ENCODE assay signal across 24 cellular contexts in the genomic region with DNA sequence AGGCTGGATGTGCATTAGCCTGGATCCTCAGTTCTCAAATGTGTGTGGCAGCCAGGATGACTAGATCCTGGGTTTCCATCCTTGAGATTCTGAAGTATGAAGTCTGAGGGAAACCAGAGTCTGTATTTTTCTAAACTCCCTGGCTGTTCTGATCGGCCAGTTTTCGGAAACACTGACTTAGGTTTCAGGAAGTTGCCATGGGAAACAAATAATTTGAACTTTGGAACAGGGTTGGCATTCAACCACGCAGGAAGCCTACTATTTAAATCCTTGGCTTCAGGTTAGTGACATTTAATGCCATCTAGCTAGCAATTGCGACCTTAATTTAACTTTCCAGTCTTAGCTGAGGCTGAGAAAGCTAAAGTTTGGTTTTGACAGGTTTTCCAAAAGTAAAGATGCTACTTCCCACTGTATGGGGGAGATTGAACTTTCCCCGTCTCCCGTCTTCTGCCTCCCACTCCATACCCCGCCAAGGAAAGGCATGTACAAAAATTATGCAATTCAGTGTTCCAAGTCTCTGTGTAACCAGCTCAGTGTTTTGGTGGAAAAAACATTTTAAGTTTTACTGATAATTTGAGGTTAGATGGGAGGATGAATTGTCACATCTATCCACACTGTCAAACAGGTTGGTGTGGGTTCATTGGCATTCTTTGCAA.
A peak's percentile ranks its signal among the peaks of the same experiment; 100 is the strongest.
DNase-seq lines count a peak whose midpoint lies in the region; ATAC-seq and TF ChIP-seq lines count a peak whose summit lies in the region.
"Had no signal": no experiment of that assay in that cellular context is flagged by ENCODE, and none has a peak within 500 bp of the region (broad histone marks: within the 10 kb centered on the region; RNA-seq: fewer than 3 reads in every experiment).

No MANE protein-coding gene starts in this region.

- no peak overlapping the region for H3K4me3 ChIP-seq in skeletal muscle satellite cell (ENCODE audit: low read length)
- H3K4me3 ChIP-seq: SJSA1, uterus had no signal

- H3K27me3 Mint-ChIP-seq in T-cell: peaks cover 5 to 7% of the 10 kb centered on the region in 2 donors
- H3K27me3 Mint-ChIP-seq in CD4-positive, alpha-beta T cell: peaks cover 9% of the 10 kb centered on the region

- H3K36me3 ChIP-seq in skeletal muscle satellite cell (ENCODE audit: insufficient read depth, low read length): no peaks in the 10 kb centered on the region
- H3K36me3 ChIP-seq: SJSA1, uterus had no signal

- DNase-seq in caudate nucleus (lab: John Stamatoyannopoulos, UW): peak in 33 of 61 donors; percentile 3 to 84 (median 21)
- peak in 34 of 42 donors; percentile 8 to 81 (median 53) for DNase-seq in head of caudate nucleus
- peak; percentile 35 to 56 for DNase-seq in lung microvascular endothelial cell (ENCODE audit: low read depth in 2 of 2)
- no peak for DNase-seq in T-cell
- no peak for DNase-seq in AG20443 (ENCODE audit: low spot score)
- no peak for DNase-seq in activated CD4-positive, alpha-beta T cell treated with anti-CD3 and anti-CD28 coated beads, Interleukin-2, amount 50 U/mL, for 48 hours
- DNase-seq in CD4-positive, alpha-beta T cell: no peak
- DNase-seq: activated CD4-positive, alpha-beta memory T cell treated with anti-CD3 and anti-CD28 coated beads for 36 hours; activated CD8-positive, alpha-beta memory T cell treated with anti-CD3 and anti-CD28 coated beads, Interleukin-2, amount 50 U/mL, for 4 hours; anterior cingulate cortex; Calu3; DND-41; glutamatergic neuron; NCI-H1436; NCI-H345; NCI-H774; stimulated activated naive B cell treated with anti-CD40 and anti-IgM and Interleukin-4, amounts not matched to agents 10 μg/mL and 1 μg/mL and 100 μg/mL, for 72 hours; uterus had no signal

- no peaks in the 10 kb centered on the region for H3K4me1 ChIP-seq in skeletal muscle satellite cell (ENCODE audit: control insufficient read depth, insufficient read depth, low read length)
- H3K4me1 ChIP-seq: SJSA1, uterus had no signal

- no peaks in the 10 kb centered on the region for H3K4me1 Mint-ChIP-seq in T-cell
- H3K4me1 Mint-ChIP-seq in CD4-positive, alpha-beta T cell (ENCODE audit: low read depth): no peaks in the 10 kb centered on the region
- H3K4me1 Mint-ChIP-seq: stimulated activated naive B cell treated with anti-CD40 and anti-IgM and Interleukin-4, amounts not matched to agents 10 μg/mL and 1 μg/mL and 100 μg/mL, for 72 hours had no signal

- no peak overlapping the region for H3K27ac ChIP-seq in caudate nucleus (ENCODE audit: low read depth, low read length)
- H3K27ac ChIP-seq in CD4-positive, alpha-beta T cell (ENCODE audit: low read depth, low read length): no peak overlapping the region
- H3K27ac ChIP-seq: C4-2B, KMS-11, SJSA1, uterus had no signal

- peaks cover 0 to 5% (median 0%) of the 10 kb centered on the region in 3 donors for H3K9me3 Mint-ChIP-seq in T-cell
- peaks cover 7% of the 10 kb centered on the region for H3K9me3 Mint-ChIP-seq in CD4-positive, alpha-beta T cell
- H3K9me3 Mint-ChIP-seq: activated CD4-positive, alpha-beta memory T cell treated with anti-CD3 and anti-CD28 coated beads for 36 hours had no signal

- ATAC-seq in T-cell (replicated peaks in 1 of 4): no peak
- no peak for ATAC-seq in CD4-positive, alpha-beta T cell (ENCODE audit: poor library complexity)
- ATAC-seq: activated CD4-positive, CD25-positive, alpha-beta regulatory T cell treated with anti-CD3 and anti-CD28 coated beads, Interleukin-2, amount 50 U/mL, for 24 hours; activated naive CD4-positive, alpha-beta T cell treated with anti-CD3 and anti-CD28 coated beads, Interleukin-2, amount 50 U/mL, for 72 hours; stimulated activated naive B cell treated with anti-CD40 and anti-IgM and Interleukin-4, amounts not matched to agents 10 μg/mL and 1 μg/mL and 100 μg/mL, for 72 hours had no signal

- TF ChIP-seq CTCF in CD4-positive, alpha-beta T cell (IDR thresholded peaks at IDR 0.05): no peak

- CTCF ChIA-PET in T-cell (lab: Charles Lee): no interaction called here
- CTCF ChIA-PET in CD4-positive, alpha-beta T cell (lab: Charles Lee): interaction anchor here (0.6 kb wide), 2 partner anchors 10 to 18 kb away, joined by 3 to 4 read pairs; no protein-coding TSS in a partner anchor

- intact Hi-C loops in head of caudate nucleus (cut with DNase I): no loop called here
- intact Hi-C loops in CD4-positive, alpha-beta T cell (cut with DNase I, micrococcal nuclease): no loop called here

- no peaks in the 10 kb centered on the region for H3K27me3 ChIP-seq in skeletal muscle satellite cell (ENCODE audit: control insufficient read depth, insufficient read depth, low read length)
- H3K27me3 ChIP-seq in CD4-positive, alpha-beta T cell (ENCODE audit: control insufficient read depth, insufficient read depth, low read length): no peaks in the 10 kb centered on the region
- H3K27me3 ChIP-seq: SJSA1, uterus had no signal

- peak overlapping the region; percentile 23 for H3K4me2 ChIP-seq in skeletal muscle satellite cell (ENCODE audit: low read length)
- H3K4me2 ChIP-seq: KMS-11 had no signal

- H3K9ac ChIP-seq in skeletal muscle satellite cell (ENCODE audit: low read depth, low read length): no peak overlapping the region
- H3K9ac ChIP-seq: KMS-11 had no signal

- no peak overlapping the region for H3K27ac Mint-ChIP-seq in T-cell
- no peak overlapping the region for H3K27ac Mint-ChIP-seq in CD4-positive, alpha-beta T cell
- H3K27ac Mint-ChIP-seq: activated CD4-positive, alpha-beta memory T cell treated with anti-CD3 and anti-CD28 coated beads for 36 hours; activated naive CD4-positive, alpha-beta T cell treated with anti-CD3 and anti-CD28 coated beads, Interleukin-2, amount 50 U/mL, for 72 hours; stimulated activated naive B cell treated with anti-CD40 and anti-IgM and Interleukin-4, amounts not matched to agents 10 μg/mL and 1 μg/mL and 100 μg/mL, for 72 hours had no signal

- H3K36me3 Mint-ChIP-seq in T-cell: no peaks in the 10 kb centered on the region
- no peaks in the 10 kb centered on the region for H3K36me3 Mint-ChIP-seq in CD4-positive, alpha-beta T cell (ENCODE audit: low read depth)
- H3K36me3 Mint-ChIP-seq: activated CD4-positive, alpha-beta memory T cell treated with anti-CD3 and anti-CD28 coated beads for 36 hours; stimulated activated naive B cell treated with anti-CD40 and anti-IgM and Interleukin-4, amounts not matched to agents 10 μg/mL and 1 μg/mL and 100 μg/mL, for 72 hours had no signal

- POLR2A ChIA-PET in T-cell (lab: Charles Lee): no interaction called here
- POLR2A ChIA-PET in CD4-positive, alpha-beta T cell (lab: Charles Lee): no interaction called here

- H3K4me3 Mint-ChIP-seq in T-cell: no peak overlapping the region
- no peak overlapping the region for H3K4me3 Mint-ChIP-seq in CD4-positive, alpha-beta T cell
- H3K4me3 Mint-ChIP-seq: activated CD4-positive, alpha-beta memory T cell treated with anti-CD3 and anti-CD28 coated beads for 36 hours; stimulated activated naive B cell treated with anti-CD40 and anti-IgM and Interleukin-4, amounts not matched to agents 10 μg/mL and 1 μg/mL and 100 μg/mL, for 72 hours had no signal

- H3K9me3 ChIP-seq in skeletal muscle satellite cell (replicated peaks; ENCODE audit: low read length): no peaks in the 10 kb centered on the region
- no peaks in the 10 kb centered on the region for H3K9me3 ChIP-seq in CD4-positive, alpha-beta T cell (ENCODE audit: control insufficient read depth, low read length)
- H3K9me3 ChIP-seq: SJSA1, uterus had no signal

Comparison
In these comparisons a context has a peak if more than half of its experiments do, and no peak if none do; other contexts are left out.
1. DNase-seq: peak in caudate nucleus (33 of 61), head of caudate nucleus (34 of 42) and lung microvascular endothelial cell (2 of 2); none in T-cell (0 of 34), AG20443 (single experiment), activated CD4-positive, alpha-beta T cell treated with anti-CD3 and anti-CD28 coated beads, Interleukin-2, amount 50 U/mL, for 48 hours (0 of 2) and CD4-positive, alpha-beta T cell (0 of 10).